Comparison of ENCODE assay signal across 22 cellular contexts in genomic region chr9:101562966-101563365, GRCh38. TPM values are rescaled to one million over a fixed set of nuclear protein-coding genes. Genes with fewer than 3 reads are reported as not detected.
A peak's percentile ranks its signal among the peaks of the same experiment; 100 is the strongest.
DNase-seq lines count a peak whose midpoint lies in the region; ATAC-seq and TF ChIP-seq lines count a peak whose summit lies in the region.
"Had no signal": no experiment of that assay in that cellular context is flagged by ENCODE, and none has a peak within 500 bp of the region (broad histone marks: within the 10 kb centered on the region; RNA-seq: fewer than 3 reads in every experiment).

No MANE protein-coding gene starts in this region.

- in situ Hi-C loops in SK-MEL-5 (cut with HindIII; ENCODE audit: low pct_unique_long_range_greater_than_20kb, low sequenced_read_pairs) = no loop called here

- H3K4me3 ChIP-seq in fibroblast of mammary gland (ENCODE audit: control insufficient read depth, low read depth, low read length) = no peak overlapping the region
- H3K4me3 ChIP-seq: GM12878 had no signal

- ATAC-seq in GM19328 (IDR thresholded peaks at IDR 0.05; ENCODE audit: unreplicated experiment) = no peak
- ATAC-seq in GM19455 (IDR thresholded peaks at IDR 0.05; ENCODE audit: unreplicated experiment) = no peak
- ATAC-seq: GM12878, HCT116, HepG2 had no signal

- no peak for TF ChIP-seq CTCF in fibroblast of mammary gland (conservative IDR thresholded peaks at IDR 0.05; ENCODE audit: control insufficient read depth, insufficient read depth, low read depth, low read length)

- DNase-seq in SK-MEL-5 (ENCODE audit: low read depth, low spot score) (peak; percentile 26), fibroblast of mammary gland (ENCODE audit: low read depth) (peak; percentile 17), myocyte (ENCODE audit: low read depth) (peak; percentile 31), midbrain (lab: John Stamatoyannopoulos, UW) (no peak), NCI-H2227 treated with DMSO at 0.1 percent for 48 hours (lab: John Stamatoyannopoulos, UW) (no peak)
- DNase-seq: ACHN; BE2C; C1 segment of cervical spinal cord; CD4-positive, alpha-beta T cell; DMS153; DMS79 treated with DMSO at 0.1 percent for 48 hours; GF-D8; GOT3; H7; HFFc6; KBM-7 had no signal

RNA-seq across cellular contexts. Expression of gene RNF20, which starts 29.3 kb away (rescaled TPM):
- total RNA-seq in SK-MEL-5 (2014; rRNA removed; shearing (Covaris generic)) = 30.9 and 31.8 TPM in 2 replicates
- polyA plus RNA-seq in SK-MEL-5 (2015; cell fraction: cytosol; rRNA removed) = 30.4 and 41.0 TPM in 2 replicates
- 26.0 and 30.8 TPM in 2 replicates for polyA plus RNA-seq in SK-MEL-5 (2015; cell fraction: nucleus; rRNA removed)
- 28.8 and 30.3 TPM in 2 replicates for total RNA-seq in myocyte
- polyA plus RNA-seq in myocyte (2012) = 26.8 TPM

RNA-seq across cellular contexts. Expression of gene PPP3R2, which starts 31.8 kb away (rescaled TPM):
- total RNA-seq in SK-MEL-5 (2014; rRNA removed; shearing (Covaris generic)) = not detected in 2 replicates
- polyA plus RNA-seq in SK-MEL-5 (2015; cell fraction: cytosol; rRNA removed) = not detected in 2 replicates
- polyA plus RNA-seq in SK-MEL-5 (2015; cell fraction: nucleus; rRNA removed) = not detected in 2 replicates
- total RNA-seq in myocyte = not detected in 2 replicates
- polyA plus RNA-seq in myocyte (2012) = not detected
- total RNA-seq: CD4-positive, alpha-beta T cell; GM12878; H7; HepG2; HFFc6 had no signal
- polyA plus RNA-seq: GM12878, HepG2, IgD-negative memory B cell had no signal

Comparison
In these comparisons a context has a peak if more than half of its experiments do, and no peak if none do; other contexts are left out.
1. DNase-seq: peak in SK-MEL-5 (single experiment), fibroblast of mammary gland (single experiment) and myocyte (single experiment); none in midbrain (single experiment) and NCI-H2227 treated with DMSO at 0.1 percent for 48 hours (single experiment).